ENCODE assay signal across 1 cellular context in the genomic region with DNA sequence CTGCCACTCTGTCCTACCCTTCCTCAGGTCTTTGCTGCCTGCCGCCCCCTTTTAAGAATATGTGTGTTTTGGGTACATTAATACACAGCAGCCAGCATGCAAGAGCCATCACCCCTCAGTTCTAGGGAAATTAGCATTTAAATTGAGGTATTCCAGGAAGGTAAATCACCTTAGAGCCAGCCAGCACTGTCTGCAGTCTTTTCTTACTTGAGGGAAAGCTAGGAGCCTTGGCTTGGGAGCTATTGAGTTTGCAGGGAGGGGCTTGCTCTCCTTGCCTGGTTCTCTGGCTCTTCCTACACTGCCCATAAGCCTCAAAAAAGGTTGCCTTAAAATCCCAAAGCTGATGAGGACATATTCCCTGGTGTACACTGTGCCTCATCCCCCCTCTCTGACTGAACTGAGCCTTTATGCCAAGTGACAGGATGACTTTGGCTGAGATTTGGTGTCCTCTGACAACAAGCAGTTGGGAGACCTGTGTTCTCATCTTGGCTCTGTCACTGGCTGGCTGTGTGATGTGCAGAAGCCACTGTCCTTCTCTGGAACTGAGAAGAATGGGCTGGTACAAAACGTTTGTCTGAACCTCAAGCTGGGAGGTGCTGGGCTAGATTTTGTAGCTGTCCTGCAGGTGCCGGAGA.
TF ChIP-seq lines count a peak whose summit lies in the region.

No MANE protein-coding gene starts in this region.

TF ChIP-seq in H1, 55 proteins besides CTCF, POLR2A, EP300 and RAD21 (continued from another document):
- TF ChIP-seq KDM5A (IDR thresholded peaks at IDR 0.05; ENCODE audit: low read length) (no peak), SP2 (IDR thresholded peaks at IDR 0.05; ENCODE audit: low read length) (no peak), KDM4A (IDR thresholded peaks at IDR 0.05; ENCODE audit: low read depth, low read length, severe bottlenecking) (no peak)
TF ChIP-seq in H1: peak in this region for 0.
